ENCODE assay signal across 24 cellular contexts in genomic region chr1:4515727-4516289, GRCh38.
"Had no signal": no experiment of that assay in that cellular context is flagged by ENCODE, and none has a peak within 500 bp of the region (broad histone marks: within the 10 kb centered on the region; RNA-seq: fewer than 3 reads in every experiment).

No MANE protein-coding gene starts in this region.

- DNase-seq: cerebellar nuclear complex; dermis blood vessel endothelial cell; esophagus squamous epithelium; foreskin fibroblast; kidney; left cardiac atrium; mammary epithelial cell; mucosa of descending colon; naive thymus-derived CD8-positive, alpha-beta T cell; occipital lobe; psoas muscle; retina; sigmoid colon; stimulated activated CD4-positive, alpha-beta T cell treated with anti-CD3 and anti-CD28 coated beads, Interleukin-2, amount 100 ng/mL, for 24 hours; stimulated activated CD4-positive, alpha-beta T cell treated with anti-CD3 and anti-CD28 coated beads, Interleukin-4, amount 100 ng/mL, for 4 hours; stimulated activated naive B cell treated with anti-CD40 and anti-IgM and Interleukin-4, amounts not matched to agents 10 μg/mL and 1 μg/mL and 100 μg/mL, for 72 hours; stomach; substantia nigra; transverse colon had no signal

- H3K79me2 ChIP-seq: hepatocyte, parathyroid adenoma had no signal

- H3K4me1 ChIP-seq: neural progenitor cell, parathyroid adenoma, psoas muscle, sigmoid colon, stomach, transverse colon had no signal

- H3K27me3 ChIP-seq: hepatocyte, neural progenitor cell, sigmoid colon, transverse colon had no signal

- H2AFZ ChIP-seq: hepatocyte, neural progenitor cell, parathyroid adenoma had no signal

- H3K4me3 Mint-ChIP-seq: naive thymus-derived CD8-positive, alpha-beta T cell; neural progenitor cell; stimulated activated naive B cell treated with anti-CD40 and anti-IgM and Interleukin-4, amounts not matched to agents 10 μg/mL and 1 μg/mL and 100 μg/mL, for 72 hours had no signal

- H3K4me3 ChIP-seq: esophagus squamous epithelium, hepatocyte, mucosa of descending colon, neural progenitor cell, psoas muscle, sigmoid colon, skin epidermis, stomach, thoracic aorta, transverse colon had no signal

- H3K27ac ChIP-seq: esophagus squamous epithelium, hepatocyte, neural progenitor cell, parathyroid adenoma, psoas muscle, sigmoid colon, skin epidermis, stomach, thoracic aorta, transverse colon had no signal

- H3K27ac Mint-ChIP-seq: naive thymus-derived CD8-positive, alpha-beta T cell; stimulated activated naive B cell treated with anti-CD40 and anti-IgM and Interleukin-4, amounts not matched to agents 10 μg/mL and 1 μg/mL and 100 μg/mL, for 72 hours had no signal

- H3K9me3 Mint-ChIP-seq: neural progenitor cell had no signal

- H3K36me3 ChIP-seq: esophagus squamous epithelium, neural progenitor cell, sigmoid colon, stomach, thoracic aorta, transverse colon had no signal

- H3K36me3 Mint-ChIP-seq: naive thymus-derived CD8-positive, alpha-beta T cell; neural progenitor cell; stimulated activated naive B cell treated with anti-CD40 and anti-IgM and Interleukin-4, amounts not matched to agents 10 μg/mL and 1 μg/mL and 100 μg/mL, for 72 hours had no signal

- H3K4me2 ChIP-seq: neural progenitor cell had no signal

- ATAC-seq: left cardiac atrium; mucosa of descending colon; naive thymus-derived CD8-positive, alpha-beta T cell; psoas muscle; stimulated activated naive B cell treated with anti-CD40 and anti-IgM and Interleukin-4, amounts not matched to agents 10 μg/mL and 1 μg/mL and 100 μg/mL, for 72 hours had no signal

- H3K4me1 Mint-ChIP-seq: stimulated activated naive B cell treated with anti-CD40 and anti-IgM and Interleukin-4, amounts not matched to agents 10 μg/mL and 1 μg/mL and 100 μg/mL, for 72 hours had no signal

- H3K9me3 ChIP-seq: esophagus squamous epithelium, mucosa of descending colon, psoas muscle, sigmoid colon, stomach, thoracic aorta, transverse colon had no signal
